In the genomic region with DNA sequence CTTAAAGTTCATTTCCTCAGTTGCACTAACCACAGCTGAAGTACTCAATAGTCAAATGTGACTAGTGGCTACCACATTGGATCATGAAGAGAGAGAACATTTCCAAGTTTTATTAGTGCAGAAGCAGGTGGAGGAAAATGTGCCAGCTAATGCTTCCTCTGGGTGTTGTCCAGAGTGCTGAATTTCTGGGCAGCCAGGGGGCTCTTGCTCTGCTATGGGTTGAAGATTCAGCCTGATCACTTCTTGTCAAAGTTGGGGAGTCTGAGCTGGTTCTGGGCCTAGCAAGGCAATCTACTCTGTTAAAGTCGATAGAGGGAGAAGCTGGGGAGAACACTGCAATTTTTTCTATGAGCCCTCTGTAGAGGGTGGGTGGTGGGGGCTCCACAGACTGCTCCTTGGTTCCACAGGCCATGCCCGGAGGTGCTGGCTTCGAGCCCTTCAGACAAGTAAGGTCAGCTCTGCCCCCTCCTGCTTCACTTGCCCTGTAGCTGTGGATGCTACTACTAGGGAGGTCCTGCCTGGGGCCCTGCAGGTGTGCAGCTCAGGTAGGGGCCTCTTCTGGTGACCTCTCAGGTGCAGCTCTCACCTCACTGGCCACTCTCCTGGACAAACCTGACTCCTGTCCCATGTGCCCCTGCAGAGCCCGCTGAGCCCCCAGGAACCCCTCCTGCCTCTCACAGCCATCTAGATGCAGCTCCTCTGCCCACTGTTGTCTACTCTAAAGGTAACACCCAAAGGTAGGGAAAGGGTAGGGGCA, we compare ENCODE assay signal across 5 cellular contexts. TPM values are rescaled to one million over a fixed set of nuclear protein-coding genes. Genes with fewer than 3 reads are reported as not detected.
A peak's percentile ranks its signal among the peaks of the same experiment; 100 is the strongest.
DNase-seq lines count a peak whose midpoint lies in the region; ATAC-seq and TF ChIP-seq lines count a peak whose summit lies in the region.
"Had no signal": no experiment of that assay in that cellular context is flagged by ENCODE, and none has a peak within 500 bp of the region (broad histone marks: within the 10 kb centered on the region; RNA-seq: fewer than 3 reads in every experiment).

No MANE protein-coding gene starts in this region.

- DNase-seq in ELR (ENCODE audit: low read depth) (peak; percentile 52), NCI-H2171 treated with DMSO at 0.1 percent for 48 hours (lab: John Stamatoyannopoulos, UW) (no peak), type B pancreatic cell (ENCODE audit: extremely low spot score, unreplicated experiment) (no peak)
- DNase-seq in activated CD8-positive, alpha-beta T cell treated with anti-CD3 and anti-CD28 coated beads, Interleukin-2, amount 10 ng/mL, durations not matched to agents 7 days and 5 days: peak; percentile 40
- DNase-seq: NCI-H524 had no signal

- ATAC-seq in activated CD8-positive, alpha-beta T cell treated with anti-CD3 and anti-CD28 coated beads, Interleukin-2, amount 10 ng/mL, durations not matched to agents 7 days and 5 days: peak; percentile 40

- peaks cover 21% of the 10 kb centered on the region for H3K36me3 Mint-ChIP-seq in activated CD8-positive, alpha-beta T cell treated with anti-CD3 and anti-CD28 coated beads, Interleukin-2, amount 10 ng/mL, durations not matched to agents 7 days and 5 days (ENCODE audit: low read depth)
- H3K36me3 Mint-ChIP-seq in type B pancreatic cell: peaks cover 4% of the 10 kb centered on the region

- CTCF ChIA-PET in activated CD8-positive, alpha-beta T cell treated with anti-CD3 and anti-CD28 coated beads, Interleukin-2, amount 10 ng/mL, durations not matched to agents 7 days and 5 days (lab: Charles Lee): interaction anchor here (0.7 to 2.2 kb wide), 3 partner anchors 9 to 336 kb away, joined by 3 to 15 read pairs (median 7); a partner anchor contains a TSS

- POLR2A ChIA-PET in activated CD8-positive, alpha-beta T cell treated with anti-CD3 and anti-CD28 coated beads, Interleukin-2, amount 10 ng/mL, durations not matched to agents 7 days and 5 days (lab: Charles Lee): interaction anchor here (1.3 kb wide), 1 partner anchor 12 kb away, joined by 3 read pairs; no protein-coding TSS in a partner anchor

- no peaks in the 10 kb centered on the region for H3K4me1 Mint-ChIP-seq in activated CD8-positive, alpha-beta T cell treated with anti-CD3 and anti-CD28 coated beads, Interleukin-2, amount 10 ng/mL, durations not matched to agents 7 days and 5 days (ENCODE audit: low read depth)
- no peaks in the 10 kb centered on the region for H3K4me1 Mint-ChIP-seq in type B pancreatic cell (ENCODE audit: unreplicated experiment)

- TF ChIP-seq CTCF in type B pancreatic cell (conservative IDR thresholded peaks at IDR 0.05): no peak

- no peak overlapping the region for H3K4me3 Mint-ChIP-seq in activated CD8-positive, alpha-beta T cell treated with anti-CD3 and anti-CD28 coated beads, Interleukin-2, amount 10 ng/mL, durations not matched to agents 7 days and 5 days
- H3K4me3 Mint-ChIP-seq in type B pancreatic cell: no peak overlapping the region

- no peak overlapping the region for H3K27ac Mint-ChIP-seq in activated CD8-positive, alpha-beta T cell treated with anti-CD3 and anti-CD28 coated beads, Interleukin-2, amount 10 ng/mL, durations not matched to agents 7 days and 5 days
- no peak overlapping the region for H3K27ac Mint-ChIP-seq in type B pancreatic cell

- H3K27me3 Mint-ChIP-seq in activated CD8-positive, alpha-beta T cell treated with anti-CD3 and anti-CD28 coated beads, Interleukin-2, amount 10 ng/mL, durations not matched to agents 7 days and 5 days (ENCODE audit: low read depth): no peaks in the 10 kb centered on the region
- peaks cover 13% of the 10 kb centered on the region for H3K27me3 Mint-ChIP-seq in type B pancreatic cell

- H3K9me3 Mint-ChIP-seq in activated CD8-positive, alpha-beta T cell treated with anti-CD3 and anti-CD28 coated beads, Interleukin-2, amount 10 ng/mL, durations not matched to agents 7 days and 5 days (ENCODE audit: insufficient read depth): no peaks in the 10 kb centered on the region
- no peaks in the 10 kb centered on the region for H3K9me3 Mint-ChIP-seq in type B pancreatic cell

RNA-seq across cellular contexts. Expression of a gene that starts 8.2 kb away (rescaled TPM):
- total RNA-seq in activated CD8-positive, alpha-beta T cell treated with anti-CD3 and anti-CD28 coated beads, Interleukin-2, amount 10 ng/mL, durations not matched to agents 7 days and 5 days: 10 to 100 TPM; 38.1 to 43.8 TPM
- total RNA-seq in type B pancreatic cell (ENCODE audit: low replicate concordance): 55.7 and 55.8 TPM in 2 replicates

RNA-seq across cellular contexts. Expression of a gene that starts 8.9 kb away (rescaled TPM):
- total RNA-seq in activated CD8-positive, alpha-beta T cell treated with anti-CD3 and anti-CD28 coated beads, Interleukin-2, amount 10 ng/mL, durations not matched to agents 7 days and 5 days: 1 to 10 TPM; 4.5 to 4.7 TPM
- total RNA-seq in type B pancreatic cell (ENCODE audit: low replicate concordance): 6.4 and 10.2 TPM in 2 replicates

RNA-seq across cellular contexts. Expression of a gene that starts 11.2 kb away (rescaled TPM):
- total RNA-seq in activated CD8-positive, alpha-beta T cell treated with anti-CD3 and anti-CD28 coated beads, Interleukin-2, amount 10 ng/mL, durations not matched to agents 7 days and 5 days: not detected
- 23.7 and 38.7 TPM in 2 replicates for total RNA-seq in type B pancreatic cell (ENCODE audit: low replicate concordance)

RNA-seq across cellular contexts. Expression of a gene that starts 20.8 kb away (rescaled TPM):
- not detected for total RNA-seq in activated CD8-positive, alpha-beta T cell treated with anti-CD3 and anti-CD28 coated beads, Interleukin-2, amount 10 ng/mL, durations not matched to agents 7 days and 5 days
- total RNA-seq in type B pancreatic cell (ENCODE audit: low replicate concordance): 1.9 TPM in 2 replicates

RNA-seq across cellular contexts. Expression of a gene that starts 35.3 kb away (rescaled TPM):
- not detected for total RNA-seq in activated CD8-positive, alpha-beta T cell treated with anti-CD3 and anti-CD28 coated beads, Interleukin-2, amount 10 ng/mL, durations not matched to agents 7 days and 5 days
- total RNA-seq in type B pancreatic cell (ENCODE audit: low replicate concordance): not detected in 2 replicates

Comparison
In these comparisons a context has a peak if more than half of its experiments do, and no peak if none do; other contexts are left out.
1. DNase-seq: peak in ELR (single experiment) and activated CD8-positive, alpha-beta T cell treated with anti-CD3 and anti-CD28 coated beads, Interleukin-2, amount 10 ng/mL, durations not matched to agents 7 days and 5 days (single experiment); none in NCI-H2171 treated with DMSO at 0.1 percent for 48 hours (single experiment) and type B pancreatic cell (single experiment).
2. RNA of a gene that starts 11.2 kb away (total RNA-seq): 23.7 to 38.7 TPM in type B pancreatic cell; not detected in activated CD8-positive, alpha-beta T cell treated with anti-CD3 and anti-CD28 coated beads, Interleukin-2, amount 10 ng/mL, durations not matched to agents 7 days and 5 days; every median in the first group is over 10 times any median in the second.